ENCODE assay signal across 13 cellular contexts in the genomic region with DNA sequence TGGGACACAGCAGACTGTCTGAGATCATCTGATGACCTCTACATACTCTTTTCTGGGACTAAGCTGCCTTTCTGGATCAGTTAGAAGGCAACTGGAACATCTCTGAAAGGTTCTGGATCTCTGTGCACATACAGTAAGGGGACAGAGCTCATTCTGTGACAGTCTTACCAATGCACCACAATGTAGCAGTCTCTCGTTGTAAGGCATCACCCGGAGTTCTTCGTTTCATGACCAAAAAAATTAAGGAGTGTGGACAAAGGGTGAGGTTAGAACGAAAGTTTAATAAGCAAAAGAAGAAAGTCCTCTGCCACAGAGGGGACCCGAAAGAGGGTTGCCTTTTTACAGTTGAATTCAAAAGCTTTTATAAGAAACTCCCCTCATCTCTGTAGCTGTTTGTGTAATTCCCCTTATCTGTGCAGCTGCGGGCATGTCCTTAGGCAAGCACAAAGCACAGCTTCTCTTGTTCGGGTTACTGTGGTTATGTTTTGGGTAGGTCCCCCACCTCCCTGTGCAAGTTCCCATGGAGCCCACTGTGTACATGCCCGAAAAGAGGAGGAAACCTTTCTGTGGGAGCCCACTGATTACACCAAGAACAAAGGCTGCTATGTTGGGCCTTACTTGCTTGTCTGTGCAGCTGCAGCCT. TPM values are rescaled to one million over a fixed set of nuclear protein-coding genes. Genes with fewer than 3 reads are reported as not detected.
A peak's percentile ranks its signal among the peaks of the same experiment; 100 is the strongest.
DNase-seq lines count a peak whose midpoint lies in the region; ATAC-seq, FAIRE-seq and TF ChIP-seq lines count a peak whose summit lies in the region.
"Had no signal": no experiment of that assay in that cellular context is flagged by ENCODE, and none has a peak within 500 bp of the region (broad histone marks: within the 10 kb centered on the region; RNA-seq: fewer than 3 reads in every experiment).

No MANE protein-coding gene starts in this region.

- TF ChIP-seq RAD21 in HepG2 (CRISPR knock-in tag; IDR thresholded peaks at IDR 0.05): no peak

- peak; percentile 65 for ATAC-seq in GM21423 (IDR thresholded peaks at IDR 0.05; ENCODE audit: unreplicated experiment)
- ATAC-seq in HG03159 (IDR thresholded peaks at IDR 0.05; ENCODE audit: unreplicated experiment): peak; percentile 61
- ATAC-seq in HepG2: no peak
- ATAC-seq: activated CD8-positive, alpha-beta T cell treated with anti-CD3 and anti-CD28 coated beads for 36 hours had no signal

- H3K9me3 ChIP-seq in hepatocyte (ENCODE audit: low read depth): no peaks in the 10 kb centered on the region
- H3K9me3 ChIP-seq in adrenal gland (replicated peaks in 1 of 3): no peaks in the 10 kb centered on the region
- no peaks in the 10 kb centered on the region for H3K9me3 ChIP-seq in HepG2 (ENCODE audit: low read length)
- H3K9me3 ChIP-seq: SK-N-SH, stomach had no signal

- H3K4me2 ChIP-seq in hepatocyte: no peak overlapping the region
- no peak overlapping the region for H3K4me2 ChIP-seq in HepG2 (ENCODE audit: low read depth, low read length)
- H3K4me2 ChIP-seq: SK-N-SH had no signal

- TF ChIP-seq EP300 in HepG2 (IDR thresholded peaks at IDR 0.05; ENCODE audit: low read depth in 2 of 2, low read length in 2 of 2): no peak
- no peak for TF ChIP-seq EP300 in HepG2 (CRISPR knock-in tag; IDR thresholded peaks at IDR 0.05; ENCODE audit: borderline replicate concordance)

- H4K20me1 ChIP-seq in hepatocyte (ENCODE audit: insufficient read depth, poor library complexity, severe bottlenecking) (no peaks in the 10 kb centered on the region), HepG2 (ENCODE audit: insufficient read depth, low read length) (no peaks in the 10 kb centered on the region)

- H2AFZ ChIP-seq in hepatocyte: peak overlapping the region; percentile 26
- no peak overlapping the region for H2AFZ ChIP-seq in HepG2 (ENCODE audit: low read length)

- H3K36me3 ChIP-seq in hepatocyte (replicated peaks; ENCODE audit: insufficient read depth, low read depth) (no peaks in the 10 kb centered on the region), adrenal gland (replicated peaks in 1 of 2) (no peaks in the 10 kb centered on the region), HepG2 (replicated peaks in 1 of 2; ENCODE audit: control insufficient read depth in 1 of 2, insufficient read depth in 2 of 2, low read length in 2 of 2) (no peaks in the 10 kb centered on the region)
- H3K36me3 ChIP-seq: stomach had no signal

- POLR2A ChIA-PET in HepG2 (lab: Yijun Ruan, JAX): no interaction called here

- no peak for TF ChIP-seq CTCF in GM12875 (IDR thresholded peaks at IDR 0.05; ENCODE audit: borderline replicate concordance, insufficient read depth, low read depth, low read length)
- no peak for TF ChIP-seq CTCF in hepatocyte (IDR thresholded peaks at IDR 0.05; ENCODE audit: poor library complexity)
- no peak for TF ChIP-seq CTCF in adrenal gland (IDR thresholded peaks at IDR 0.05)
- no peak for TF ChIP-seq CTCF in HepG2 (CRISPR knock-in tag; IDR thresholded peaks at IDR 0.05)

- H3K27ac ChIP-seq in hepatocyte (no peak overlapping the region), adrenal gland (no peak overlapping the region), HepG2 (ENCODE audit: extremely low read length, insufficient read depth, low read length) (no peak overlapping the region)
- H3K27ac ChIP-seq: stomach had no signal

- in situ Hi-C loops in HepG2 (cut with HindIII; ENCODE audit: extremely low pct_ligation_motif_present, low pct_unique_long_range_greater_than_20kb): no loop called here

- TF ChIP-seq POLR2A in adrenal gland (IDR thresholded peaks at IDR 0.05): no peak
- no peak for TF ChIP-seq POLR2A in HepG2 (IDR thresholded peaks at IDR 0.05; ENCODE audit: insufficient read depth in 1 of 2, low read depth in 2 of 2, low read length in 2 of 2)

- no peaks in the 10 kb centered on the region for H3K79me2 ChIP-seq in hepatocyte
- H3K79me2 ChIP-seq in HepG2 (ENCODE audit: insufficient read depth, low read length): no peaks in the 10 kb centered on the region

- FAIRE-seq in HepG2 (lab: Jason Lieb, UNC): no peak

- DNase-seq in hepatocyte (ENCODE audit: low spot score): no peak
- no peak for DNase-seq in adrenal gland
- no peak for DNase-seq in DMS79 (lab: John Stamatoyannopoulos, UW)
- DNase-seq in HepG2 (ENCODE audit: low spot score): no peak
- DNase-seq in hepatic stellate cell (ENCODE audit: low spot score): no peak
- DNase-seq: activated CD8-positive, alpha-beta T cell treated with anti-CD3 and anti-CD28 coated beads for 36 hours; NCI-H2081 treated with DMSO at 0.1 percent for 48 hours; SK-N-SH; stomach had no signal

- H3K4me3 ChIP-seq in GM12875 (ENCODE audit: low read depth, low read length) (peak overlapping the region; percentile 2), hepatocyte (no peak overlapping the region), adrenal gland (no peak overlapping the region), HepG2 (replicated peaks in 1 of 3; ENCODE audit: insufficient read depth in 1 of 3, low read depth in 2 of 3, low read length in 3 of 3) (no peak overlapping the region)
- H3K4me3 ChIP-seq: stomach had no signal

- H3K9me2 ChIP-seq in hepatocyte (replicated peaks; ENCODE audit: insufficient read depth): no peaks in the 10 kb centered on the region
- H3K9me2 ChIP-seq: SK-N-SH had no signal

- H3K4me1 ChIP-seq in hepatocyte (ENCODE audit: insufficient read depth) (peaks cover 7% of the 10 kb centered on the region), adrenal gland (replicated peaks in 1 of 2) (no peaks in the 10 kb centered on the region), HepG2 (ENCODE audit: insufficient read depth, low read length) (no peaks in the 10 kb centered on the region)

- intact Hi-C loops in adrenal gland (cut with DNase I): no loop called here
- intact Hi-C loops in HepG2 (cut with micrococcal nuclease; ENCODE audit: unreplicated experiment): no loop called here

- CTCF ChIA-PET in HepG2 (lab: Yijun Ruan, JAX; ENCODE audit: low intra/inter-chr PET ratio, low total read pairs): no interaction called here

- WGBS in hepatocyte (ENCODE audit: low lambda C conversion rate, missing lambda C conversion rate): 63% methylated on average over 8 of the region's 8 CpGs
- WGBS in adrenal gland, 4 donors: 73 to 78% (median 76%) methylated on average over 7 to 8 of the region's 8 CpGs
- 10% methylated on average over 7 of the region's 8 CpGs for WGBS in HepG2 (ENCODE audit: low lambda C conversion rate)

- H3K9ac ChIP-seq in HepG2 (ENCODE audit: insufficient read depth, low read depth, low read length): no peak overlapping the region
- H3K9ac ChIP-seq: SK-N-SH had no signal

- H3K27me3 ChIP-seq in hepatocyte (no peaks in the 10 kb centered on the region), adrenal gland (peaks cover 7% of the 10 kb centered on the region), HepG2 (ENCODE audit: control insufficient read depth in 1 of 2, insufficient read depth in 2 of 2, low read length in 2 of 2) (0 out of 5 replicates have a peak, but pooled peaks cover 0 to 3% of the 10 kb centered on the region in 2 experiments)

- BruUV-seq in HepG2 (replicated peaks; lab: Mats Ljungman, UMichigan): no TSS peak

RNA-seq across cellular contexts. Expression of gene CACNA1E, which starts 53.2 kb away (rescaled TPM):
- 1.7 and 1.8 TPM in 2 replicates for total RNA-seq in hepatocyte
- polyA plus RNA-seq in hepatocyte: 0.95 and 1.1 TPM in 2 replicates
- total RNA-seq in adrenal gland: 1 to 10 TPM in 3 of 8 donors, under 1 TPM in 2, not detected in 3; 0.08 to 3.2 (median 1.6) TPM
- polyA plus RNA-seq in adrenal gland: 1 to 10 TPM in 2 of 3 donors, under 1 TPM in 1; 0.34 to 2.7 (median 1.3) TPM
- not detected in 2 replicates for total RNA-seq in HepG2 (2016; rRNA removed; fragmentation: Illumina TruSeq; extraction: Trizol)
- not detected in 2 replicates for total RNA-seq in HepG2 (2016; cell fraction: cytosol; rRNA removed; fragmentation: Illumina TruSeq; extraction: Trizol; ENCODE audit: low read depth)
- total RNA-seq in HepG2 (2016; cell fraction: insoluble cytoplasmic fraction; rRNA removed; fragmentation: Illumina TruSeq; extraction: Trizol): not detected in 2 replicates
- total RNA-seq in HepG2 (2016; cell fraction: membrane; rRNA removed; fragmentation: Illumina TruSeq; extraction: Trizol): not detected in 2 replicates
- not detected in 2 replicates for total RNA-seq in HepG2 (2016; cell fraction: nucleus; rRNA removed; fragmentation: Illumina TruSeq; extraction: Trizol)
- polyA plus RNA-seq in HepG2 (2011; rRNA removed): not detected in 2 replicates
- polyA plus RNA-seq in HepG2 (2011; cell fraction: cytosol; rRNA removed): not detected in 2 replicates
- 0.02 TPM in 2 replicates for polyA plus RNA-seq in HepG2 (2011; cell fraction: nucleus; rRNA removed)
- polyA plus RNA-seq in HepG2 (2012): not detected in 2 replicates
- not detected in 2 replicates for polyA plus RNA-seq in HepG2 (2016; cell fraction: cytosol; fragmentation: Illumina TruSeq; extraction: Trizol; ENCODE audit: low read depth)
- not detected in 2 replicates for polyA plus RNA-seq in HepG2 (2016; cell fraction: insoluble cytoplasmic fraction; fragmentation: Illumina TruSeq; extraction: Trizol; ENCODE audit: low read depth)
- not detected in 2 replicates for polyA plus RNA-seq in HepG2 (2016; cell fraction: membrane; fragmentation: Illumina TruSeq; extraction: Trizol; ENCODE audit: low read depth)
- not detected in 2 replicates for polyA plus RNA-seq in HepG2 (2016; cell fraction: nucleus; fragmentation: Illumina TruSeq; extraction: Trizol; ENCODE audit: insufficient read depth, low read depth)
- 0.02 TPM in 1 of 2 replicates, not detected in the other for polyA minus RNA-seq in HepG2 (2011; rRNA and poly(A)+ RNA removed; ENCODE audit: low replicate concordance)
- polyA minus RNA-seq in HepG2 (2011; cell fraction: cytosol; rRNA and poly(A)+ RNA removed): not detected in 2 replicates
- polyA minus RNA-seq in HepG2 (2011; cell fraction: nucleus; rRNA and poly(A)+ RNA removed): not detected in 2 replicates
- total RNA-seq: activated CD8-positive, alpha-beta T cell treated with anti-CD3 and anti-CD28 coated beads for 36 hours; fibroblast of lung had no signal
- polyA plus RNA-seq: SK-N-SH had no signal
